17 cellular contexts compared by ENCODE assay signal in genomic region chr5:134432677-134433359, GRCh38. TPM values are rescaled to one million over a fixed set of nuclear protein-coding genes. Genes with fewer than 3 reads are reported as not detected.
A peak's percentile ranks its signal among the peaks of the same experiment; 100 is the strongest.
DNase-seq lines count a peak whose midpoint lies in the region; ATAC-seq, FAIRE-seq and TF ChIP-seq lines count a peak whose summit lies in the region.
"Had no signal": no experiment of that assay in that cellular context is flagged by ENCODE, and none has a peak within 500 bp of the region (broad histone marks: within the 10 kb centered on the region; RNA-seq: fewer than 3 reads in every experiment).

No MANE protein-coding gene starts in this region.

- TF ChIP-seq CTCF in MCF 10A (IDR thresholded peaks at IDR 0.05; ENCODE audit: unreplicated experiment) (no peak), breast epithelium (IDR thresholded peaks at IDR 0.05) (no peak), endothelial cell (IDR thresholded peaks at IDR 0.05; ENCODE audit: unreplicated experiment) (no peak), upper lobe of left lung (IDR thresholded peaks at IDR 0.05) (no peak)

- CTCF ChIA-PET in MCF 10A (lab: Yijun Ruan, JAX), result interaction anchor here (0.6 to 1.5 kb wide), 4 partner anchors 22 to 129 kb away, joined by 3 to 5 read pairs (median 4); no protein-coding TSS in a partner anchor

- H3K4me3 Mint-ChIP-seq in MCF 10A (ENCODE audit: unreplicated experiment) (no peak overlapping the region), endothelial cell (ENCODE audit: unreplicated experiment) (no peak overlapping the region)

- FAIRE-seq in GM12891 (lab: Jason Lieb, UNC), result no peak

- H3K4me1 ChIP-seq in breast epithelium (peaks cover 2 to 16% of the 10 kb centered on the region in 2 donors), upper lobe of left lung (peaks cover 18 to 19% (median 19%) of the 10 kb centered on the region in 4 donors)

- H3K27ac ChIP-seq in breast epithelium (no peak overlapping the region), upper lobe of left lung (no peak overlapping the region)
- H3K27ac ChIP-seq: body of pancreas had no signal

- POLR2A ChIA-PET in MCF 10A (lab: Yijun Ruan, JAX), result interaction anchor here (1.0 to 1.5 kb wide), 3 partner anchors 8 to 33 kb away, joined by 3 read pairs; no protein-coding TSS in a partner anchor

- no peak overlapping the region for H3K4me3 ChIP-seq in breast epithelium
- H3K4me3 ChIP-seq in upper lobe of left lung, result no peak overlapping the region
- H3K4me3 ChIP-seq: body of pancreas had no signal

- DNase-seq in MCF 10A (ENCODE audit: unreplicated experiment), result peak; percentile 76
- no peak for DNase-seq in breast epithelium (ENCODE audit: low spot score in 2 of 2)
- DNase-seq in SW480 (ENCODE audit: low spot score), result peak; percentile 83
- DNase-seq in endothelial cell (ENCODE audit: low spot score), result no peak
- DNase-seq in GM12891 (ENCODE audit: insufficient read length, low spot score), result no peak
- no peak for DNase-seq in stimulated activated CD4-positive, alpha-beta T cell treated with anti-CD3 and anti-CD28 coated beads, Interleukin-12 subunit alpha, Interleukin-12 subunit beta, amount 100 ng/mL, for 4 hours
- no peak for DNase-seq in upper lobe of left lung
- DNase-seq: BE2C; body of pancreas; DND-41; erythroblast; NCI-H2171 treated with DMSO at 0.1 percent for 48 hours; stimulated activated naive B cell treated with anti-CD40 and anti-IgM and Interleukin-4, amounts not matched to agents 10 μg/mL and 1 μg/mL and 100 μg/mL, for 72 hours; T-helper 9 cell had no signal

- no peak for ATAC-seq in GM18517 (IDR thresholded peaks at IDR 0.05; ENCODE audit: unreplicated experiment)
- no peak for ATAC-seq in upper lobe of left lung (ENCODE audit: low FRiP score in 2 of 2)
- ATAC-seq: body of pancreas; stimulated activated naive B cell treated with anti-CD40 and anti-IgM and Interleukin-4, amounts not matched to agents 10 μg/mL and 1 μg/mL and 100 μg/mL, for 72 hours had no signal

- TF ChIP-seq POLR2A in breast epithelium (IDR thresholded peaks at IDR 0.05), result no peak
- no peak for TF ChIP-seq POLR2A in GM12891 (IDR thresholded peaks at IDR 0.05; ENCODE audit: low read depth, low read length)
- TF ChIP-seq POLR2A in upper lobe of left lung (IDR thresholded peaks at IDR 0.05), result no peak

- TF ChIP-seq EP300 in upper lobe of left lung (IDR thresholded peaks at IDR 0.05), result no peak

- BruUV-seq in MCF 10A (replicated peaks; lab: Mats Ljungman, UMichigan), result no TSS peak

- H3K27me3 ChIP-seq in breast epithelium (no peaks in the 10 kb centered on the region), upper lobe of left lung (no peaks in the 10 kb centered on the region)
- H3K27me3 ChIP-seq: BE2C, body of pancreas had no signal

- H3K27ac Mint-ChIP-seq in MCF 10A (ENCODE audit: low read depth, unreplicated experiment), result peak overlapping the region; percentile 23
- peak overlapping the region; percentile 48 for H3K27ac Mint-ChIP-seq in endothelial cell (ENCODE audit: unreplicated experiment)
- H3K27ac Mint-ChIP-seq: progenitor cell of endocrine pancreas; stimulated activated naive B cell treated with anti-CD40 and anti-IgM and Interleukin-4, amounts not matched to agents 10 μg/mL and 1 μg/mL and 100 μg/mL, for 72 hours had no signal

- no peaks in the 10 kb centered on the region for H3K9me3 Mint-ChIP-seq in MCF 10A (ENCODE audit: unreplicated experiment)
- H3K9me3 Mint-ChIP-seq in endothelial cell (ENCODE audit: unreplicated experiment), result no peaks in the 10 kb centered on the region
- H3K9me3 Mint-ChIP-seq: IgD-negative memory B cell; stimulated activated naive B cell treated with anti-CD40 and anti-IgM and Interleukin-4, amounts not matched to agents 10 μg/mL and 1 μg/mL and 100 μg/mL, for 72 hours had no signal

- 76 to 77% methylated on average over 14 of the region's 14 CpGs for WGBS in upper lobe of left lung, 2 donors

- H3K27me3 Mint-ChIP-seq in MCF 10A (ENCODE audit: insufficient read depth, unreplicated experiment), result no peaks in the 10 kb centered on the region
- H3K27me3 Mint-ChIP-seq in endothelial cell (ENCODE audit: unreplicated experiment), result peaks cover 2% of the 10 kb centered on the region
- H3K27me3 Mint-ChIP-seq: IgD-negative memory B cell; progenitor cell of endocrine pancreas; stimulated activated naive B cell treated with anti-CD40 and anti-IgM and Interleukin-4, amounts not matched to agents 10 μg/mL and 1 μg/mL and 100 μg/mL, for 72 hours had no signal

- H3K9me3 ChIP-seq in breast epithelium, result no peaks in the 10 kb centered on the region
- H3K9me3 ChIP-seq in upper lobe of left lung, result no peaks in the 10 kb centered on the region
- H3K9me3 ChIP-seq: BE2C, body of pancreas had no signal

- intact Hi-C loops in MCF 10A (cut with micrococcal nuclease), result no loop called here
- intact Hi-C loops in breast epithelium (cut with DNase I; ENCODE audit: low total_unique reads), result no loop called here

- no peaks in the 10 kb centered on the region for H3K36me3 ChIP-seq in breast epithelium
- H3K36me3 ChIP-seq in upper lobe of left lung, result no peaks in the 10 kb centered on the region
- H3K36me3 ChIP-seq: BE2C had no signal

- H3K4me1 Mint-ChIP-seq in MCF 10A (ENCODE audit: insufficient read depth, unreplicated experiment) (peaks cover 44% of the 10 kb centered on the region), endothelial cell (ENCODE audit: unreplicated experiment) (no peaks in the 10 kb centered on the region)

- H3K36me3 Mint-ChIP-seq in MCF 10A (ENCODE audit: insufficient read depth, unreplicated experiment), result no peaks in the 10 kb centered on the region
- H3K36me3 Mint-ChIP-seq in endothelial cell (ENCODE audit: low read depth, unreplicated experiment), result no peaks in the 10 kb centered on the region
- H3K36me3 Mint-ChIP-seq: IgD-negative memory B cell; stimulated activated naive B cell treated with anti-CD40 and anti-IgM and Interleukin-4, amounts not matched to agents 10 μg/mL and 1 μg/mL and 100 μg/mL, for 72 hours had no signal

TF ChIP-seq in GM12891, 5 proteins besides CTCF, POLR2A, EP300 and RAD21:
- TF ChIP-seq PAX5 (IDR thresholded peaks at IDR 0.05; ENCODE audit: insufficient read depth, low read length, severe bottlenecking), result no peak
- TF ChIP-seq POU2F2 (IDR thresholded peaks at IDR 0.05; ENCODE audit: low read depth, low read length), result no peak
- TF ChIP-seq POLR2AphosphoS5 (IDR thresholded peaks at IDR 0.05; ENCODE audit: low read depth, low read length), result no peak
- no peak for TF ChIP-seq SPI1 (IDR thresholded peaks at IDR 0.05; ENCODE audit: low read depth, low read length)
- TF ChIP-seq TAF1 (IDR thresholded peaks at IDR 0.05; ENCODE audit: low read depth, low read length), result no peak

RNA-seq across cellular contexts. Expression of gene CDKN2AIPNL, which starts 21.1 kb away (rescaled TPM):
- 75.1 and 82.4 TPM in 2 replicates for total RNA-seq in MCF 10A (2022)
- 10 to 100 TPM; 16.2 to 20.8 (median 19.7) TPM for total RNA-seq in breast epithelium
- 26.2 TPM for total RNA-seq in endothelial cell (ENCODE audit: unreplicated experiment)
- polyA plus RNA-seq in GM12891 (2012; ENCODE audit: low read depth, missing spikeins), result 27.0 TPM
- total RNA-seq in upper lobe of left lung, result 10 to 100 TPM in 4 of 6 donors, 1 to 10 TPM in 2; 2.1 to 18.5 (median 13.3) TPM

Comparison
In these comparisons a context has a peak if more than half of its experiments do, and no peak if none do; other contexts are left out.
1. DNase-seq: peak in MCF 10A (single experiment) and SW480 (single experiment); none in breast epithelium (0 of 2), endothelial cell (single experiment), GM12891 (single experiment), stimulated activated CD4-positive, alpha-beta T cell treated with anti-CD3 and anti-CD28 coated beads, Interleukin-12 subunit alpha, Interleukin-12 subunit beta, amount 100 ng/mL, for 4 hours (single experiment) and upper lobe of left lung (0 of 2).